1 cellular context compared by ENCODE assay signal in the genomic region with DNA sequence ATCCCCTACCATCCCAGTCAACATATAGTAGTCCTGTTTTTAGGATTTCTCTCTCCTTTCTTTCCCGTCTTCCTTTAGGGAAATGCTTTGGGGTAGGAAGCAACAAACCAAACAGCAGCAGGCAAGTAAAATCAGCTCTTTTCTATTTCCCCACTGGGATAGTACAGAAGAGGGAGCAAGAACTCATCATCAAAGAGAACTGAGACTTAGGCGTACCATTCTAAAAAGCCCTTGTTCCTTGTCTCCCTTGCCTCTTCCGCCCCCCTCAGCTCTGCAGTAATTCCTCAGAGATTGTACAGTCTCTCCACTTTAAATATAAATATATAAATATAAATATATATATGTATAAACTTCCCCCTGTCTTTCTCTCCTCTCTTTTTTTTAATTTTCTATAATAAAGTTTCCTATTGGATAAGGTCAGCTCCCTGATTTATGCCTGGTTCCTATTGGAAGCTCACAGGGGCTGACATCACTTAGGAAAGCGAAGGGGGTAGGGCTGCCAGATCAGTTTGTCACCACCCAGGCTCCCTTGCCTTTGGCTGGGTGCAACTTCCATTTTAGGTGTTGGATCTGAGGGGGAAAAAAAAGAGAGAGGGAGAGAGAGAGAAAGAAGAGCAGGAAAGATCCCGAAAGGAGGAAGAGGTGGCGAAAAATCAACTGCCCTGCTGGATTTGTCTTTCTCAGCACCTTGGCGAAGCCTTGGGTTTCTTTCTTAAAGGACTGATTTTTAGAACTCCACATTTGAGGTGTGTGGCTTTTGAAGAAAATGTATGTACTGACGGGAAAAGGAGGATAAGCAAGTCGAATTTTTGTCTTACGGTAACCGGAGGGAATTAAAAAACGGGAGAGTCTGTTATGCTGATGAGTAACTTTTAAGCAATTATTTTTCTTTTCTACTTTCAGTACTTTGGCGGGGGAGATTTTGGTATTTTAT.
TF ChIP-seq lines count a peak whose summit lies in the region.

A gene with protein sequence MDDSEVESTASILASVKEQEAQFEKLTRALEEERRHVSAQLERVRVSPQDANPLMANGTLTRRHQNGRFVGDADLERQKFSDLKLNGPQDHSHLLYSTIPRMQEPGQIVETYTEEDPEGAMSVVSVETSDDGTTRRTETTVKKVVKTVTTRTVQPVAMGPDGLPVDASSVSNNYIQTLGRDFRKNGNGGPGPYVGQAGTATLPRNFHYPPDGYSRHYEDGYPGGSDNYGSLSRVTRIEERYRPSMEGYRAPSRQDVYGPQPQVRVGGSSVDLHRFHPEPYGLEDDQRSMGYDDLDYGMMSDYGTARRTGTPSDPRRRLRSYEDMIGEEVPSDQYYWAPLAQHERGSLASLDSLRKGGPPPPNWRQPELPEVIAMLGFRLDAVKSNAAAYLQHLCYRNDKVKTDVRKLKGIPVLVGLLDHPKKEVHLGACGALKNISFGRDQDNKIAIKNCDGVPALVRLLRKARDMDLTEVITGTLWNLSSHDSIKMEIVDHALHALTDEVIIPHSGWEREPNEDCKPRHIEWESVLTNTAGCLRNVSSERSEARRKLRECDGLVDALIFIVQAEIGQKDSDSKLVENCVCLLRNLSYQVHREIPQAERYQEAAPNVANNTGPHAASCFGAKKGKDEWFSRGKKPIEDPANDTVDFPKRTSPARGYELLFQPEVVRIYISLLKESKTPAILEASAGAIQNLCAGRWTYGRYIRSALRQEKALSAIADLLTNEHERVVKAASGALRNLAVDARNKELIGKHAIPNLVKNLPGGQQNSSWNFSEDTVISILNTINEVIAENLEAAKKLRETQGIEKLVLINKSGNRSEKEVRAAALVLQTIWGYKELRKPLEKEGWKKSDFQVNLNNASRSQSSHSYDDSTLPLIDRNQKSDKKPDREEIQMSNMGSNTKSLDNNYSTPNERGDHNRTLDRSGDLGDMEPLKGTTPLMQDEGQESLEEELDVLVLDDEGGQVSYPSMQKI (plus strand): TSS at position 502 of the 934 bp plus-strand sequence. CDS start 29,677 bp downstream, outside the sequence.

TF ChIP-seq in HCT116, 20 proteins besides CTCF, POLR2A, EP300 and RAD21 (continued from another document):
- TF ChIP-seq, protein P1, sequence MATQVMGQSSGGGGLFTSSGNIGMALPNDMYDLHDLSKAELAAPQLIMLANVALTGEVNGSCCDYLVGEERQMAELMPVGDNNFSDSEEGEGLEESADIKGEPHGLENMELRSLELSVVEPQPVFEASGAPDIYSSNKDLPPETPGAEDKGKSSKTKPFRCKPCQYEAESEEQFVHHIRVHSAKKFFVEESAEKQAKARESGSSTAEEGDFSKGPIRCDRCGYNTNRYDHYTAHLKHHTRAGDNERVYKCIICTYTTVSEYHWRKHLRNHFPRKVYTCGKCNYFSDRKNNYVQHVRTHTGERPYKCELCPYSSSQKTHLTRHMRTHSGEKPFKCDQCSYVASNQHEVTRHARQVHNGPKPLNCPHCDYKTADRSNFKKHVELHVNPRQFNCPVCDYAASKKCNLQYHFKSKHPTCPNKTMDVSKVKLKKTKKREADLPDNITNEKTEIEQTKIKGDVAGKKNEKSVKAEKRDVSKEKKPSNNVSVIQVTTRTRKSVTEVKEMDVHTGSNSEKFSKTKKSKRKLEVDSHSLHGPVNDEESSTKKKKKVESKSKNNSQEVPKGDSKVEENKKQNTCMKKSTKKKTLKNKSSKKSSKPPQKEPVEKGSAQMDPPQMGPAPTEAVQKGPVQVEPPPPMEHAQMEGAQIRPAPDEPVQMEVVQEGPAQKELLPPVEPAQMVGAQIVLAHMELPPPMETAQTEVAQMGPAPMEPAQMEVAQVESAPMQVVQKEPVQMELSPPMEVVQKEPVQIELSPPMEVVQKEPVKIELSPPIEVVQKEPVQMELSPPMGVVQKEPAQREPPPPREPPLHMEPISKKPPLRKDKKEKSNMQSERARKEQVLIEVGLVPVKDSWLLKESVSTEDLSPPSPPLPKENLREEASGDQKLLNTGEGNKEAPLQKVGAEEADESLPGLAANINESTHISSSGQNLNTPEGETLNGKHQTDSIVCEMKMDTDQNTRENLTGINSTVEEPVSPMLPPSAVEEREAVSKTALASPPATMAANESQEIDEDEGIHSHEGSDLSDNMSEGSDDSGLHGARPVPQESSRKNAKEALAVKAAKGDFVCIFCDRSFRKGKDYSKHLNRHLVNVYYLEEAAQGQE (IDR thresholded peaks at IDR 0.05; ENCODE audit: low read depth), result no peak
- TF ChIP-seq CEBPB (IDR thresholded peaks at IDR 0.05; ENCODE audit: low read depth) (no peak), JUND (IDR thresholded peaks at IDR 0.05) (no peak), POLR2AphosphoS5 (IDR thresholded peaks at IDR 0.05; ENCODE audit: low read depth, low read length) (peak; percentile 93), ZNF274 (IDR thresholded peaks at IDR 0.05; ENCODE audit: low read depth, low read length) (no peak), SIN3A (IDR thresholded peaks at IDR 0.05; ENCODE audit: low read depth) (peak; percentile 41; the same call in 1 of the 2 replicates), FOSL1 (IDR thresholded peaks at IDR 0.05; ENCODE audit: low read depth) (peak; percentile 8; the same call in 1 of the 2 replicates), EZH2 (IDR thresholded peaks at IDR 0.05) (no peak), SP1 (IDR thresholded peaks at IDR 0.05; ENCODE audit: low read depth) (peak; percentile 94), EZH2phosphoT487 (IDR thresholded peaks at IDR 0.05; ENCODE audit: borderline replicate concordance) (no peak), ELF1 (IDR thresholded peaks at IDR 0.05; ENCODE audit: borderline replicate concordance, low read depth) (no peak), SRF (IDR thresholded peaks at IDR 0.05; ENCODE audit: low read depth) (peak; percentile 94), YY1 (IDR thresholded peaks at IDR 0.05; ENCODE audit: extremely low read depth, insufficient replicate concordance, low read depth, low read length) (peak; percentile 87), TCF7L2 (IDR thresholded peaks at IDR 0.05; ENCODE audit: borderline replicate concordance, extremely low read depth, insufficient read depth, insufficient read length) (peak; percentile 13), CBX3 (IDR thresholded peaks at IDR 0.05; ENCODE audit: low read depth) (no peak)
- TF ChIP-seq, protein P2, sequence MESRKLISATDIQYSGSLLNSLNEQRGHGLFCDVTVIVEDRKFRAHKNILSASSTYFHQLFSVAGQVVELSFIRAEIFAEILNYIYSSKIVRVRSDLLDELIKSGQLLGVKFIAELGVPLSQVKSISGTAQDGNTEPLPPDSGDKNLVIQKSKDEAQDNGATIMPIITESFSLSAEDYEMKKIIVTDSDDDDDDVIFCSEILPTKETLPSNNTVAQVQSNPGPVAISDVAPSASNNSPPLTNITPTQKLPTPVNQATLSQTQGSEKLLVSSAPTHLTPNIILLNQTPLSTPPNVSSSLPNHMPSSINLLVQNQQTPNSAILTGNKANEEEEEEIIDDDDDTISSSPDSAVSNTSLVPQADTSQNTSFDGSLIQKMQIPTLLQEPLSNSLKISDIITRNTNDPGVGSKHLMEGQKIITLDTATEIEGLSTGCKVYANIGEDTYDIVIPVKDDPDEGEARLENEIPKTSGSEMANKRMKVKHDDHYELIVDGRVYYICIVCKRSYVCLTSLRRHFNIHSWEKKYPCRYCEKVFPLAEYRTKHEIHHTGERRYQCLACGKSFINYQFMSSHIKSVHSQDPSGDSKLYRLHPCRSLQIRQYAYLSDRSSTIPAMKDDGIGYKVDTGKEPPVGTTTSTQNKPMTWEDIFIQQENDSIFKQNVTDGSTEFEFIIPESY (IDR thresholded peaks at IDR 0.05; ENCODE audit: extremely low read depth, insufficient replicate concordance, low read length), result no peak
- TF ChIP-seq, protein P3, sequence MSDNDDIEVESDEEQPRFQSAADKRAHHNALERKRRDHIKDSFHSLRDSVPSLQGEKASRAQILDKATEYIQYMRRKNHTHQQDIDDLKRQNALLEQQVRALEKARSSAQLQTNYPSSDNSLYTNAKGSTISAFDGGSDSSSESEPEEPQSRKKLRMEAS (IDR thresholded peaks at IDR 0.05), result no peak; the same call in 1 of the 2 replicates
- TF ChIP-seq, protein P4, sequence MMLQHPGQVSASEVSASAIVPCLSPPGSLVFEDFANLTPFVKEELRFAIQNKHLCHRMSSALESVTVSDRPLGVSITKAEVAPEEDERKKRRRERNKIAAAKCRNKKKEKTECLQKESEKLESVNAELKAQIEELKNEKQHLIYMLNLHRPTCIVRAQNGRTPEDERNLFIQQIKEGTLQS (IDR thresholded peaks at IDR 0.05), result no peak
